Comparison of ENCODE assay signal across 8 cellular contexts in the genomic region with DNA sequence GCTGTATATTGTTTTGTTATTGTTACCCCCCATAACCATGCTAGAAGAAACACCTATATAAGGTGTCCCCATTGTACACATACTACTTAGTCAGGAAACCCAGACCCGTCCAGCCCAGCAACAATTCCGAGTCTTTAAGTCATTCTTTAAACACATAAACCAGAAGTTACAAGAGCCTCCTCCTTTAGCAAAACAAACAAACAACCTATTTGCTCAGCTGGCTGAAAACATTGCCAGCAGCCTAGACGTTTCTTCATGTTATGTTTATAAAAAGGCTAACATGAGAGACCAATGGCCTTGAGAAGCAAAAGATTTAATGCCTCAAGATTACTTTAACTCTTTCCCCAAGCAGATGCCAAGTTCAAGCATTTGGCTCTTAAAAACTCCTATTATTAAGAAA. TPM values are rescaled to one million over a fixed set of nuclear protein-coding genes. Genes with fewer than 3 reads are reported as not detected.
DNase-seq lines count a peak whose midpoint lies in the region; ATAC-seq, FAIRE-seq and TF ChIP-seq lines count a peak whose summit lies in the region.

No MANE protein-coding gene starts in this region.

- H4K91ac ChIP-seq in mesenchymal stem cell (ENCODE audit: low read length) = no peak overlapping the region

- H3K4me2 ChIP-seq in astrocyte (ENCODE audit: low read length) (peak overlapping the region; percentile 89), mesenchymal stem cell (ENCODE audit: low read length, poor library complexity, severe bottlenecking) (no peak overlapping the region)

- 66% methylated on average over 3 of the region's 3 CpGs for WGBS in mesenchymal stem cell
- WGBS in urinary bladder = 45% methylated on average over 3 of the region's 3 CpGs

- H3K4ac ChIP-seq in mesenchymal stem cell (ENCODE audit: low read depth in 1 of 2, low read length in 2 of 2) = no peak overlapping the region

- H2AK5ac ChIP-seq in mesenchymal stem cell (ENCODE audit: low read length, severe bottlenecking) = no peak overlapping the region

- H3K18ac ChIP-seq in mesenchymal stem cell (ENCODE audit: low read depth in 1 of 2, low read length in 2 of 2) = no peak overlapping the region

- ATAC-seq in left ventricle myocardium superior = no peak

- H2AFZ ChIP-seq in astrocyte (ENCODE audit: low read depth, low read length) (no peak overlapping the region), mesenchymal stem cell (ENCODE audit: low read depth, low read length) (no peak overlapping the region)

- no peaks in the 10 kb centered on the region for H3K9me3 Mint-ChIP-seq in astrocyte (ENCODE audit: unreplicated experiment)

- peak overlapping the region; percentile 98 for H3K27ac ChIP-seq in left ventricle myocardium inferior (replicated peaks)
- H3K27ac ChIP-seq in astrocyte (ENCODE audit: low read depth, low read length) = no peak overlapping the region
- no peak overlapping the region for H3K27ac ChIP-seq in mesenchymal stem cell (ENCODE audit: low read length, poor library complexity, severe bottlenecking)
- peak overlapping the region; percentile 52 for H3K27ac ChIP-seq in urinary bladder (ENCODE audit: low read depth)

- no peak overlapping the region for H3K14ac ChIP-seq in mesenchymal stem cell (ENCODE audit: low read length in 2 of 2)

- intact Hi-C loops in left ventricle myocardium inferior (cut with micrococcal nuclease) (no loop called here), left ventricle myocardium superior (cut with micrococcal nuclease) (no loop called here)

- H3K27ac Mint-ChIP-seq in astrocyte (ENCODE audit: unreplicated experiment) = no peak overlapping the region

- H3K9ac ChIP-seq in astrocyte (ENCODE audit: low read length) = no peak overlapping the region
- peak overlapping the region; percentile 95 for H3K9ac ChIP-seq in mesenchymal stem cell (ENCODE audit: low read length)

- peaks cover 67% of the 10 kb centered on the region for H3K79me2 ChIP-seq in astrocyte (ENCODE audit: insufficient read depth, low read length)

- peaks cover 96% of the 10 kb centered on the region for H3K4me1 ChIP-seq in left ventricle myocardium inferior
- peaks cover 23% of the 10 kb centered on the region for H3K4me1 ChIP-seq in astrocyte (ENCODE audit: insufficient read depth, low read length)
- peaks cover 10% of the 10 kb centered on the region for H3K4me1 ChIP-seq in mesenchymal stem cell (ENCODE audit: control insufficient read depth, insufficient read depth, low read depth, low read length)
- peaks cover 3% of the 10 kb centered on the region for H3K4me1 ChIP-seq in urinary bladder (ENCODE audit: insufficient read depth)

- H3K9me3 ChIP-seq in left ventricle myocardium inferior (replicated peaks) (no peaks in the 10 kb centered on the region), astrocyte (ENCODE audit: insufficient read depth, low read depth, low read length) (no peaks in the 10 kb centered on the region), mesenchymal stem cell (ENCODE audit: control insufficient read depth, low read length) (no peaks in the 10 kb centered on the region)

- H3K36me3 ChIP-seq in left ventricle myocardium inferior = no peaks in the 10 kb centered on the region
- H3K36me3 ChIP-seq in astrocyte (ENCODE audit: insufficient read depth, low read length) = no peaks in the 10 kb centered on the region
- no peaks in the 10 kb centered on the region for H3K36me3 ChIP-seq in mesenchymal stem cell (ENCODE audit: control insufficient read depth in 1 of 2, insufficient read depth in 2 of 2, low read depth in 1 of 2, low read length in 2 of 2)
- no peaks in the 10 kb centered on the region for H3K36me3 ChIP-seq in urinary bladder (ENCODE audit: insufficient read depth)

- peak overlapping the region; percentile 100 for H3K4me3 ChIP-seq in left ventricle myocardium inferior
- H3K4me3 ChIP-seq in astrocyte (ENCODE audit: insufficient read depth, low read depth, low read length) = no peak overlapping the region
- peak overlapping the region in 1 of 2 experiments; percentile 85 for H3K4me3 ChIP-seq in mesenchymal stem cell (ENCODE audit: insufficient read depth in 1 of 2, low read depth in 1 of 2, low read length in 2 of 2)
- no peak overlapping the region for H3K4me3 ChIP-seq in urinary bladder (ENCODE audit: low read depth, low read length)

- peaks cover 26% of the 10 kb centered on the region for H4K20me1 ChIP-seq in astrocyte (ENCODE audit: insufficient read depth, low read length)

- TF ChIP-seq CTCF in left ventricle myocardium inferior (IDR thresholded peaks at IDR 0.05; ENCODE audit: borderline replicate concordance) (no peak), astrocyte (IDR thresholded peaks at IDR 0.05; ENCODE audit: insufficient read depth, low read depth, low read length) (no peak)

- FAIRE-seq in astrocyte (lab: Jason Lieb, UNC) = no peak

- H2BK120ac ChIP-seq in mesenchymal stem cell (ENCODE audit: low read depth, low read length) = no peak overlapping the region

- no peak overlapping the region for H2BK5ac ChIP-seq in mesenchymal stem cell (ENCODE audit: low read depth, low read length, poor library complexity, severe bottlenecking)

- H3K27me3 Mint-ChIP-seq in astrocyte (ENCODE audit: low read depth, unreplicated experiment) = no peaks in the 10 kb centered on the region

- H3K4me1 Mint-ChIP-seq in astrocyte (ENCODE audit: low read depth, unreplicated experiment) = peaks cover 47% of the 10 kb centered on the region

- DNase-seq in left ventricle myocardium inferior = no peak
- DNase-seq in left ventricle myocardium superior = no peak
- no peak for DNase-seq in astrocyte (ENCODE audit: low read depth)
- peak; percentile 60 for DNase-seq in mesenchymal stem cell
- no peak for DNase-seq in NCI-H146 treated with DMSO at 0.1 percent for 48 hours (lab: John Stamatoyannopoulos, UW; ENCODE audit: unreplicated experiment)
- no peak for DNase-seq in epidermal melanocyte (ENCODE audit: insufficient read length, low spot score)
- DNase-seq in NCI-H226 = no peak

- no peak overlapping the region for H3K23ac ChIP-seq in mesenchymal stem cell (ENCODE audit: low read length in 2 of 2)

- H3K27me3 ChIP-seq in left ventricle myocardium inferior (ENCODE audit: low read depth) (no peaks in the 10 kb centered on the region), astrocyte (ENCODE audit: insufficient read depth, low read length) (no peaks in the 10 kb centered on the region), mesenchymal stem cell (ENCODE audit: control insufficient read depth in 1 of 2, insufficient read depth in 1 of 2, low read length in 2 of 2) (no peaks in the 10 kb centered on the region)

- H4K8ac ChIP-seq in mesenchymal stem cell (ENCODE audit: low read length) = no peak overlapping the region

- H3K36me3 Mint-ChIP-seq in astrocyte (ENCODE audit: low read depth, unreplicated experiment) = no peaks in the 10 kb centered on the region

- no peak overlapping the region for H2BK15ac ChIP-seq in mesenchymal stem cell (ENCODE audit: low read depth, poor library complexity, severe bottlenecking)

- no peak overlapping the region for H2BK12ac ChIP-seq in mesenchymal stem cell (ENCODE audit: low read length in 2 of 2)

- peaks cover 32% of the 10 kb centered on the region for H3K79me1 ChIP-seq in mesenchymal stem cell (replicated peaks; ENCODE audit: low read length, poor library complexity, severe bottlenecking)

- H3K4me3 Mint-ChIP-seq in astrocyte (ENCODE audit: unreplicated experiment) = peak overlapping the region; percentile 91

RNA-seq across cellular contexts. Expression of a gene that starts 1.4 kb away (rescaled TPM):
- total RNA-seq in left ventricle myocardium inferior (22.0 TPM), left ventricle myocardium superior (25.8 TPM), astrocyte (45.6 and 54.6 TPM in 2 replicates), urinary bladder (36.6 TPM)
- 10.4 TPM for polyA plus RNA-seq in mesenchymal stem cell (2013, experiment 1 of 2)
- polyA plus RNA-seq in mesenchymal stem cell (2013, experiment 2 of 2) = 12.2 TPM
- polyA plus RNA-seq in urinary bladder = 17.4 TPM

RNA-seq across cellular contexts. Expression of a gene that starts 1.4 kb away (rescaled TPM):
- 9.2 TPM for total RNA-seq in left ventricle myocardium inferior
- 8.4 TPM for total RNA-seq in left ventricle myocardium superior
- total RNA-seq in astrocyte = 12.2 and 18.0 TPM in 2 replicates
- polyA plus RNA-seq in mesenchymal stem cell (2013, experiment 1 of 2) = 3.7 TPM
- polyA plus RNA-seq in mesenchymal stem cell (2013, experiment 2 of 2) = 3.6 TPM
- 17.5 TPM for total RNA-seq in urinary bladder
- 10.4 TPM for polyA plus RNA-seq in urinary bladder

Comparison
In these comparisons a context has a peak if more than half of its experiments do, and no peak if none do; other contexts are left out.
1. H3K27ac ChIP-seq: peak in left ventricle myocardium inferior (single experiment) and urinary bladder (single experiment); none in astrocyte (single experiment) and mesenchymal stem cell (single experiment).